Comparison of ENCODE assay signal across 24 cellular contexts in genomic region chr6:16933532-16933931, GRCh38.
"Had no signal": no experiment of that assay in that cellular context is flagged by ENCODE, and none has a peak within 500 bp of the region (broad histone marks: within the 10 kb centered on the region; RNA-seq: fewer than 3 reads in every experiment).

No MANE protein-coding gene starts in this region.

- DNase-seq: activated CD4-positive, alpha-beta T cell treated with anti-CD3 and anti-CD28 coated beads for 4 hours; activated CD4-positive, alpha-beta T cell treated with anti-CD3 and anti-CD28 coated beads, Interleukin-2, amount 50 U/mL, for 4 hours; activated gamma-delta T cell; activated naive CD4-positive, alpha-beta T cell treated with anti-CD3 and anti-CD28 coated beads, Interleukin-2, amount 10 ng/mL, durations not matched to agents 7 days and 5 days; activated naive CD8-positive, alpha-beta T cell treated with anti-CD3 and anti-CD28 coated beads, Interleukin-2, amount 10 ng/mL, durations not matched to agents 7 days and 5 days; activated T-cell treated with anti-CD3 and anti-CD28 coated beads for 4 hours; head of caudate nucleus; hippocampal formation; left cardiac atrium; left ventricle myocardium superior; natural killer cell; retina; sigmoid colon; small intestine; stimulated activated CD4-positive, alpha-beta T cell treated with anti-CD3 and anti-CD28 coated beads, Interleukin-1b, Interleukin-23, amount 100 ng/mL, for 48 hours; stimulated activated CD4-positive, alpha-beta T cell treated with anti-CD3 and anti-CD28 coated beads, Interleukin-4, amount 100 ng/mL, for 4 hours; stimulated activated CD8-positive, alpha-beta memory T cell treated with anti-CD3 and anti-CD28 coated beads, Interleukin-4, amount 100 ng/mL, for 48 hours; stimulated activated naive B cell treated with anti-CD40 and anti-IgM and Interleukin-4, amounts not matched to agents 10 μg/mL and 1 μg/mL and 100 μg/mL, for 72 hours; SW 1271; tibial artery; upper lobe of right lung had no signal

- H3K4me1 ChIP-seq: ascending aorta, sigmoid colon, tibial artery, upper lobe of right lung had no signal

- ATAC-seq: left cardiac atrium; left ventricle myocardium superior; natural killer cell; stimulated activated naive B cell treated with anti-CD40 and anti-IgM and Interleukin-4, amounts not matched to agents 10 μg/mL and 1 μg/mL and 100 μg/mL, for 72 hours; upper lobe of right lung had no signal

- H3K27ac ChIP-seq: ascending aorta, sigmoid colon, suprapubic skin, tibial artery, upper lobe of right lung, VCaP had no signal

- H3K27me3 ChIP-seq: ascending aorta, sigmoid colon, suprapubic skin, tibial artery, upper lobe of right lung had no signal

- H3K4me3 ChIP-seq: ascending aorta, sigmoid colon, suprapubic skin, tibial artery, upper lobe of right lung had no signal

- H3K36me3 ChIP-seq: ascending aorta, sigmoid colon, suprapubic skin, tibial artery, upper lobe of right lung had no signal

- H3K9me3 ChIP-seq: ascending aorta, sigmoid colon, suprapubic skin, tibial artery, upper lobe of right lung had no signal
